In genomic region chr1:97791251-97791650, GRCh38 we compare ENCODE assay signal across 14 cellular contexts.
DNase-seq lines count a peak whose midpoint lies in the region; ATAC-seq, FAIRE-seq and TF ChIP-seq lines count a peak whose summit lies in the region.
"Had no signal": no experiment of that assay in that cellular context is flagged by ENCODE, and none has a peak within 500 bp of the region (broad histone marks: within the 10 kb centered on the region; RNA-seq: fewer than 3 reads in every experiment).

No MANE protein-coding gene starts in this region.

- no peak overlapping the region for H3K27ac Mint-ChIP-seq in stimulated activated naive B cell treated with anti-CD40 and anti-IgM and Interleukin-4, amounts not matched to agents 10 μg/mL and 1 μg/mL and 100 μg/mL, for 72 hours

- ATAC-seq in activated T-cell treated with anti-CD3 and anti-CD28 coated beads, Interleukin-2, amount 50 U/mL, for 4 hours = peak; percentile 79 to 91
- ATAC-seq in GM21737 (IDR thresholded peaks at IDR 0.05; ENCODE audit: unreplicated experiment) (peak; percentile 78), HG03442 (IDR thresholded peaks at IDR 0.05; ENCODE audit: unreplicated experiment) (peak; percentile 89)
- ATAC-seq in stimulated activated naive B cell treated with anti-CD40 and anti-IgM and Interleukin-4, amounts not matched to agents 10 μg/mL and 1 μg/mL and 100 μg/mL, for 72 hours (replicated peaks) = peak; percentile 96

- TF ChIP-seq EP300 in stomach (IDR thresholded peaks at IDR 0.05) = no peak

- TF ChIP-seq CTCF in D721Med (IDR thresholded peaks at IDR 0.05; ENCODE audit: insufficient read depth, missing control alignments) = no peak
- no peak for TF ChIP-seq CTCF in stomach (IDR thresholded peaks at IDR 0.05)

- peaks cover 32% of the 10 kb centered on the region for H3K4me1 Mint-ChIP-seq in activated T-cell treated with anti-CD3 and anti-CD28 coated beads, Interleukin-2, amount 50 U/mL, for 4 hours (ENCODE audit: low read depth)
- peaks cover 14 to 20% of the 10 kb centered on the region in 2 donors for H3K4me1 Mint-ChIP-seq in stimulated activated naive B cell treated with anti-CD40 and anti-IgM and Interleukin-4, amounts not matched to agents 10 μg/mL and 1 μg/mL and 100 μg/mL, for 72 hours

- DNase-seq in activated T-cell treated with anti-CD3 and anti-CD28 coated beads, Interleukin-2, amount 50 U/mL, for 4 hours = no peak
- no peak for DNase-seq in activated T-cell treated with anti-CD3 and anti-CD28 coated beads, Interleukin-2, amount 50 U/mL, for 48 hours
- no peak for DNase-seq in stimulated activated naive B cell treated with anti-CD40 and anti-IgM and Interleukin-4, amounts not matched to agents 10 μg/mL and 1 μg/mL and 100 μg/mL, for 72 hours
- DNase-seq in D721Med (ENCODE audit: insufficient read length, low spot score) (no peak), stomach (no peak), islet precursor cell (no peak)
- DNase-seq: ACHN, NCI-H2081, occipital lobe, Peyer's patch had no signal

- H3K27me3 ChIP-seq in stomach = no peaks in the 10 kb centered on the region
- H3K27me3 ChIP-seq: ascending aorta, Peyer's patch had no signal

- H3K36me3 ChIP-seq in stomach = no peaks in the 10 kb centered on the region
- H3K36me3 ChIP-seq: ascending aorta, Peyer's patch had no signal

- H3K36me3 Mint-ChIP-seq in activated T-cell treated with anti-CD3 and anti-CD28 coated beads, Interleukin-2, amount 50 U/mL, for 4 hours (ENCODE audit: insufficient read depth) = peaks cover 7% of the 10 kb centered on the region
- peaks cover 0 to 5% of the 10 kb centered on the region in 2 donors for H3K36me3 Mint-ChIP-seq in stimulated activated naive B cell treated with anti-CD40 and anti-IgM and Interleukin-4, amounts not matched to agents 10 μg/mL and 1 μg/mL and 100 μg/mL, for 72 hours

- H3K9me3 ChIP-seq in stomach = no peaks in the 10 kb centered on the region
- H3K9me3 ChIP-seq: ascending aorta, Peyer's patch had no signal

- H3K9me3 Mint-ChIP-seq in activated T-cell treated with anti-CD3 and anti-CD28 coated beads, Interleukin-2, amount 50 U/mL, for 4 hours = no peaks in the 10 kb centered on the region
- H3K9me3 Mint-ChIP-seq in stimulated activated naive B cell treated with anti-CD40 and anti-IgM and Interleukin-4, amounts not matched to agents 10 μg/mL and 1 μg/mL and 100 μg/mL, for 72 hours = no peaks in the 10 kb centered on the region

- H3K27ac ChIP-seq in stomach = no peak overlapping the region
- H3K27ac ChIP-seq: ascending aorta, epithelial cell of prostate, Peyer's patch had no signal

- H3K4me3 ChIP-seq in stomach = no peak overlapping the region
- H3K4me3 ChIP-seq: ascending aorta, Peyer's patch had no signal

- FAIRE-seq in D721Med (lab: Jason Lieb, UNC) = no peak

- no peak overlapping the region for H3K4me3 Mint-ChIP-seq in activated T-cell treated with anti-CD3 and anti-CD28 coated beads, Interleukin-2, amount 50 U/mL, for 4 hours
- no peak overlapping the region for H3K4me3 Mint-ChIP-seq in stimulated activated naive B cell treated with anti-CD40 and anti-IgM and Interleukin-4, amounts not matched to agents 10 μg/mL and 1 μg/mL and 100 μg/mL, for 72 hours

- intact Hi-C loops in stomach (cut with DNase I; ENCODE audit: low total_unique reads) = no loop called here

- H3K4me1 ChIP-seq in stomach = no peaks in the 10 kb centered on the region
- H3K4me1 ChIP-seq: ascending aorta, Peyer's patch had no signal

- no peak for TF ChIP-seq POLR2A in stomach (IDR thresholded peaks at IDR 0.05)

- H3K27me3 Mint-ChIP-seq in activated T-cell treated with anti-CD3 and anti-CD28 coated beads, Interleukin-2, amount 50 U/mL, for 4 hours (ENCODE audit: low read depth) = no peaks in the 10 kb centered on the region
- no peaks in the 10 kb centered on the region for H3K27me3 Mint-ChIP-seq in stimulated activated naive B cell treated with anti-CD40 and anti-IgM and Interleukin-4, amounts not matched to agents 10 μg/mL and 1 μg/mL and 100 μg/mL, for 72 hours
